8 cellular contexts compared by ENCODE assay signal in the genomic region with DNA sequence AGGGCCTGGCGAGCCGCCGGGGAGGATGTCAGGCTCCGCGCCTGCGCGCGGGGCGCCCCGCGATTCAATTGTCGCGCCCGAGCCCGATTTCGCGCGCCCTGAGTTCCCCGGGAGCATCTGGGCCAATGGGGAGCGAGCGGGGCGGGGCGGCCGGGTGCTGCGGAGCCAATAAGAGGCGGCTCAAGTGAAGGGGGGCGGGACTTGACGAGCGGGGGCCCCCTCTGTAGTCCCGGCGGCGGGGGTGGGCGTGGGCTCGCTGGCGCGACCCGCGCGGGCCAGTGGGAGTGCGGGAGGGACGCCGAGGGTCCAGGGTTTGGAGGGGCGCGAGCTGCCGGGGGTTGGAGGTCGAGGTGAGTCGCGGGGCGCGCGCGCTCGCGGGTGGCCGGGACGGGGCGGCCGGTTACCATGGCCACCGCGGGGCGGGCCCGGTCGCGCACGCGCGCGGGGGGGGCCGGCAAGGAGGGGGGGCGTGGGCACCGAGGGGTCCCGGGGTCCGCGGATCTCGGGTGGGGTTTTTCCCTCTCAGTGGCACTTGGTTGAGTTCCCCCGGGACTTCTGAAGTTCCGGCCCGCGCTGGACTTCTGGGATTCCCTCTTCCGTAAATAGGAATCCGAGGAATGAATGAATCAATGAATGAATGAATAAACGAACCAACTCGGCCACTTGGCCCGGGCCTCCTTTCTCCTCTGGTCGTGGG. TPM values are rescaled to one million over a fixed set of nuclear protein-coding genes. Genes with fewer than 3 reads are reported as not detected.
A peak's percentile ranks its signal among the peaks of the same experiment; 100 is the strongest.
DNase-seq lines count a peak whose midpoint lies in the region; ATAC-seq and TF ChIP-seq lines count a peak whose summit lies in the region.

No MANE protein-coding gene starts in this region.

- DNase-seq in DMS79 (lab: John Stamatoyannopoulos, UW) (peak; percentile 79), HAP-1 (ENCODE audit: low spot score in 2 of 2) (peak; percentile 91 to 97), MV-4-11 (lab: John Stamatoyannopoulos, UW) (peak; percentile 94), SIG-M5 treated with dmso at 0.1 percent for 504 hours (lab: John Stamatoyannopoulos, UW; ENCODE audit: unreplicated experiment) (peak; percentile 86), activated gamma-delta T cell treated with Interleukin-2 at 50 U/mL for 16 hours (peak; percentile 91), foreskin keratinocyte (peak; percentile 50 to 71), neural progenitor cell (ENCODE audit: low spot score) (peak; percentile 98)
- peak; percentile 95 for DNase-seq in stimulated activated naive CD8-positive, alpha-beta T cell treated with anti-CD3 and anti-CD28 coated beads, Interleukin-15, amount 100 ng/mL, for 72 hours

- H3K4me1 ChIP-seq in HAP-1 (peaks cover 23% of the 10 kb centered on the region), foreskin keratinocyte (peaks cover 16% of the 10 kb centered on the region), neural progenitor cell (peaks cover 23% of the 10 kb centered on the region)

- no peaks in the 10 kb centered on the region for H3K9me3 Mint-ChIP-seq in neural progenitor cell
- no peaks in the 10 kb centered on the region for H3K9me3 Mint-ChIP-seq in stimulated activated naive CD8-positive, alpha-beta T cell treated with anti-CD3 and anti-CD28 coated beads, Interleukin-15, amount 100 ng/mL, for 72 hours

- peaks cover 41% of the 10 kb centered on the region for H3K4me1 Mint-ChIP-seq in neural progenitor cell
- peaks cover 67% of the 10 kb centered on the region for H3K4me1 Mint-ChIP-seq in stimulated activated naive CD8-positive, alpha-beta T cell treated with anti-CD3 and anti-CD28 coated beads, Interleukin-15, amount 100 ng/mL, for 72 hours

- H3K4me2 ChIP-seq in neural progenitor cell, result peak overlapping the region; percentile 96

- H3K27ac ChIP-seq in foreskin keratinocyte (peak overlapping the region; percentile 42), neural progenitor cell (no peak overlapping the region)

- peaks cover 7% of the 10 kb centered on the region for H3K36me3 Mint-ChIP-seq in neural progenitor cell

- H3K9me3 ChIP-seq in HAP-1 (no peaks in the 10 kb centered on the region), neural progenitor cell (ENCODE audit: low read depth) (no peaks in the 10 kb centered on the region)

- peak overlapping the region; percentile 93 for H3K4me3 Mint-ChIP-seq in neural progenitor cell
- H3K4me3 Mint-ChIP-seq in stimulated activated naive CD8-positive, alpha-beta T cell treated with anti-CD3 and anti-CD28 coated beads, Interleukin-15, amount 100 ng/mL, for 72 hours, result peak overlapping the region; percentile 89 to 95

- H4K20me1 ChIP-seq in neural progenitor cell (ENCODE audit: low read depth), result peaks cover 40% of the 10 kb centered on the region

- H3K27me3 Mint-ChIP-seq in neural progenitor cell (ENCODE audit: insufficient read depth, low read depth), result peaks cover 3% of the 10 kb centered on the region
- H3K27me3 Mint-ChIP-seq in stimulated activated naive CD8-positive, alpha-beta T cell treated with anti-CD3 and anti-CD28 coated beads, Interleukin-15, amount 100 ng/mL, for 72 hours, result no peaks in the 10 kb centered on the region

- H3K79me2 ChIP-seq in neural progenitor cell (ENCODE audit: low read depth), result peaks cover 52% of the 10 kb centered on the region

- H3K27ac Mint-ChIP-seq in neural progenitor cell, result no peak overlapping the region
- peak overlapping the region; percentile 33 to 78 for H3K27ac Mint-ChIP-seq in stimulated activated naive CD8-positive, alpha-beta T cell treated with anti-CD3 and anti-CD28 coated beads, Interleukin-15, amount 100 ng/mL, for 72 hours

- H3K4me3 ChIP-seq in HAP-1 (peak overlapping the region; percentile 64), neural progenitor cell (peak overlapping the region; percentile 96)

- ATAC-seq in foreskin keratinocyte, result peak; percentile 52
- ATAC-seq in stimulated activated naive CD8-positive, alpha-beta T cell treated with anti-CD3 and anti-CD28 coated beads, Interleukin-15, amount 100 ng/mL, for 72 hours, result peak; percentile 83

- peak overlapping the region; percentile 81 for H2AFZ ChIP-seq in neural progenitor cell (replicated peaks)

- in situ Hi-C loops in HAP-1 (cut with MboI; ENCODE audit: low sequenced_read_pairs), result no loop called here

- peaks cover 32% of the 10 kb centered on the region for H3F3A ChIP-seq in neural progenitor cell (ENCODE audit: low read depth)

- H3K9ac ChIP-seq in neural progenitor cell, result peak overlapping the region; percentile 71

- peaks cover 42% of the 10 kb centered on the region for H3K36me3 ChIP-seq in HAP-1 (replicated peaks)
- no peaks in the 10 kb centered on the region for H3K36me3 ChIP-seq in neural progenitor cell

- H3K27me3 ChIP-seq in HAP-1 (ENCODE audit: low read depth) (no peaks in the 10 kb centered on the region), foreskin keratinocyte (no peaks in the 10 kb centered on the region), neural progenitor cell (peaks cover 4% of the 10 kb centered on the region)

- no peak for TF ChIP-seq CTCF in foreskin keratinocyte (conservative IDR thresholded peaks at IDR 0.05)
- TF ChIP-seq CTCF in neural progenitor cell (IDR thresholded peaks at IDR 0.05), result no peak

RNA-seq across cellular contexts. Expression of a gene that starts 0.7 kb away (rescaled TPM):
- total RNA-seq in foreskin keratinocyte, result 75.9 and 89.2 TPM in 2 replicates
- polyA plus RNA-seq in foreskin keratinocyte, result 33.8 and 37.4 TPM in 2 replicates
- total RNA-seq in neural progenitor cell (ENCODE audit: low replicate concordance), result 34.1 and 74.7 TPM in 2 replicates

RNA-seq across cellular contexts. Expression of a gene that starts 7.3 kb away (rescaled TPM):
- not detected in 2 replicates for total RNA-seq in foreskin keratinocyte
- polyA plus RNA-seq in foreskin keratinocyte, result not detected in 2 replicates
- not detected in 2 replicates for total RNA-seq in neural progenitor cell (ENCODE audit: low replicate concordance)

RNA-seq across cellular contexts. Expression of a gene that starts 42.6 kb away (rescaled TPM):
- 100 and 116 TPM in 2 replicates for total RNA-seq in foreskin keratinocyte
- polyA plus RNA-seq in foreskin keratinocyte, result 105 and 115 TPM in 2 replicates
- 49.7 and 108 TPM in 2 replicates for total RNA-seq in neural progenitor cell (ENCODE audit: low replicate concordance)

RNA-seq across cellular contexts. Expression of a gene that starts 58.9 kb away (rescaled TPM):
- 7.2 and 7.3 TPM in 2 replicates for total RNA-seq in foreskin keratinocyte
- 3.1 TPM in 2 replicates for polyA plus RNA-seq in foreskin keratinocyte
- 16.0 and 45.1 TPM in 2 replicates for total RNA-seq in neural progenitor cell (ENCODE audit: low replicate concordance)
